Comparison of ENCODE assay signal across 20 cellular contexts in the genomic region with DNA sequence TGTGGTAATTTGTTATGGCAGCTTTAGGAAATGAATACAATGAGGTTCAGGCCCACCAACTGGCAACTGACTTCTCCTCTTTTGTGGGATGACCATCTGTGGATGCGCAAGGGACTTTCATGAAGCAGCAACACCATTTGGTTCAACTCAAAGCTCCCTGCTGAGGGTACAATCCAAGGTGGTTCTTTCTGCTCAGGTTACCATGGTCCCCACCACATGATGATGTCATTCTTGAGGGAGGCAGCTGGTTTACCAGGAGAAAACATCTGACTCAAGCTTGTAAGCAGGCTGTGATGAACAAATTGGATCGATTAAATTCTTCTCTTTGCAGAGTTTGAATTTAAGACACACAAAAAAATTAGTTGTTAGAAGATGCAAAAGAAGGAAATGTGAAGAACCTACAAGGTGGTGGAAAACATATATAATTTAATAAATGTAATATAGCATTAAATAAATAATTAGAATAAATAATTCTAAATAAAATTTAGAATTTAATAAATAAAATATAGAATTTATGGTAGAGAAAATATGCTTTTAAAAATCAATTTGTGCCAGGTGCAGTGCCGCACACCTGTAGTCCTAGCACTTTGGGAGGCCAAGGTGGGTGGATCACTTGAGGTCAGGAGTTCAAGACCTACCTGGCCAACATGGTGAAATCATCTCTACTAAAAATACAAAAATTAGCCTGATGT.
"Had no signal": no experiment of that assay in that cellular context is flagged by ENCODE, and none has a peak within 500 bp of the region (broad histone marks: within the 10 kb centered on the region; RNA-seq: fewer than 3 reads in every experiment).

No MANE protein-coding gene starts in this region.

- H3K4me1 Mint-ChIP-seq: activated CD8-positive, alpha-beta memory T cell treated with anti-CD3 and anti-CD28 coated beads, Interleukin-2, amount 10 ng/mL, durations not matched to agents 7 days and 5 days; nephron had no signal

- H3K9me3 ChIP-seq: esophagus squamous epithelium, mucosa of descending colon had no signal

- H3K36me3 Mint-ChIP-seq: activated CD8-positive, alpha-beta memory T cell treated with anti-CD3 and anti-CD28 coated beads, Interleukin-2, amount 10 ng/mL, durations not matched to agents 7 days and 5 days; activated naive CD8-positive, alpha-beta T cell treated with anti-CD3 and anti-CD28 coated beads, Interleukin-2, amount 10 ng/mL, durations not matched to agents 7 days and 5 days; type B pancreatic cell had no signal

- DNase-seq: activated CD8-positive, alpha-beta memory T cell treated with anti-CD3 and anti-CD28 coated beads, Interleukin-2, amount 10 ng/mL, durations not matched to agents 7 days and 5 days; activated effector memory CD4-positive, alpha-beta T cell treated with anti-CD3 and anti-CD28 coated beads, Interleukin-2, amount 50 U/mL, for 16 hours; activated naive CD8-positive, alpha-beta T cell treated with anti-CD3 and anti-CD28 coated beads, Interleukin-2, amount 10 ng/mL, durations not matched to agents 7 days and 5 days; activated T-cell treated with anti-CD3 and anti-CD28 coated beads, Interleukin-2, amount 50 U/mL, for 4 hours; aorta; esophagus squamous epithelium; foreskin melanocyte; head of caudate nucleus; left colon; mammary epithelial cell; mucosa of descending colon; occipital lobe; stimulated activated CD4-positive, alpha-beta T cell treated with anti-CD3 and anti-CD28 coated beads, Interleukin-2, amount 100 ng/mL, for 24 hours; stimulated activated naive CD4-positive, alpha-beta T cell; T-helper 1 cell; WERI-Rb-1 had no signal

- H3K27me3 ChIP-seq: esophagus squamous epithelium had no signal

- H3K27ac ChIP-seq: esophagus squamous epithelium, WERI-Rb-1 had no signal

- H3K4me1 ChIP-seq: esophagus squamous epithelium had no signal

- H3K27me3 Mint-ChIP-seq: activated CD8-positive, alpha-beta memory T cell treated with anti-CD3 and anti-CD28 coated beads, Interleukin-2, amount 10 ng/mL, durations not matched to agents 7 days and 5 days; activated naive CD8-positive, alpha-beta T cell treated with anti-CD3 and anti-CD28 coated beads, Interleukin-2, amount 10 ng/mL, durations not matched to agents 7 days and 5 days had no signal

- ATAC-seq: activated CD8-positive, alpha-beta memory T cell treated with anti-CD3 and anti-CD28 coated beads, Interleukin-2, amount 10 ng/mL, durations not matched to agents 7 days and 5 days; activated T-cell treated with anti-CD3 and anti-CD28 coated beads, Interleukin-2, amount 50 U/mL, for 4 hours; left colon; mucosa of descending colon; sciatic nerve had no signal

- H3K27ac Mint-ChIP-seq: activated CD8-positive, alpha-beta memory T cell treated with anti-CD3 and anti-CD28 coated beads, Interleukin-2, amount 10 ng/mL, durations not matched to agents 7 days and 5 days; activated naive CD8-positive, alpha-beta T cell treated with anti-CD3 and anti-CD28 coated beads, Interleukin-2, amount 10 ng/mL, durations not matched to agents 7 days and 5 days; nephron; progenitor cell of endocrine pancreas; type B pancreatic cell had no signal

- H3K36me3 ChIP-seq: esophagus squamous epithelium, WERI-Rb-1 had no signal

- H3K9me3 Mint-ChIP-seq: activated T-cell treated with anti-CD3 and anti-CD28 coated beads, Interleukin-2, amount 50 U/mL, for 4 hours; nephron; type B pancreatic cell had no signal

- H3K4me3 Mint-ChIP-seq: activated CD8-positive, alpha-beta memory T cell treated with anti-CD3 and anti-CD28 coated beads, Interleukin-2, amount 10 ng/mL, durations not matched to agents 7 days and 5 days; activated naive CD8-positive, alpha-beta T cell treated with anti-CD3 and anti-CD28 coated beads, Interleukin-2, amount 10 ng/mL, durations not matched to agents 7 days and 5 days; activated T-cell treated with anti-CD3 and anti-CD28 coated beads, Interleukin-2, amount 50 U/mL, for 4 hours; nephron; type B pancreatic cell had no signal

- H3K4me3 ChIP-seq: esophagus squamous epithelium, mucosa of descending colon had no signal
